1 cellular context compared by ENCODE assay signal in genomic region chr11:67239795-67240574, GRCh38.
TF ChIP-seq lines count a peak whose summit lies in the region.

No MANE protein-coding gene starts in this region.

TF ChIP-seq in HepG2, 621 proteins besides CTCF, POLR2A, EP300 and RAD21 (continued from another document and continues in another):
- peak; percentile 93 for TF ChIP-seq IKZF5 (CRISPR knock-in tag; IDR thresholded peaks at IDR 0.05)
- peak; percentile 63; the same call in 1 of the 2 replicates for TF ChIP-seq HOXD1 (CRISPR knock-in tag; IDR thresholded peaks at IDR 0.05)
- peak; percentile 16; the same call in 1 of the 2 replicates for TF ChIP-seq TFAP4 (IDR thresholded peaks at IDR 0.05; ENCODE audit: borderline replicate concordance, low read depth)
- peak; percentile 87 for TF ChIP-seq XRCC5 (optimal IDR thresholded peaks at IDR 0.05; ENCODE audit: low read length)
- TF ChIP-seq ZNF337 (CRISPR knock-in tag; IDR thresholded peaks at IDR 0.05; ENCODE audit: borderline replicate concordance, low read depth) = no peak
- TF ChIP-seq NR2F6 (IDR thresholded peaks at IDR 0.05) = peak; percentile 45; the same call in 1 of the 2 replicates
- peak; percentile 19; the same call in 1 of the 2 replicates for TF ChIP-seq NR2F6 (CRISPR knock-in tag; IDR thresholded peaks at IDR 0.05)
- TF ChIP-seq HNRNPK (IDR thresholded peaks at IDR 0.05; ENCODE audit: low read depth, low read length, poor library complexity, severe bottlenecking) = no peak
- TF ChIP-seq MZF1 (CRISPR knock-in tag; IDR thresholded peaks at IDR 0.05; ENCODE audit: borderline replicate concordance) = no peak
- peak; percentile 44; the same call in 1 of the 2 replicates for TF ChIP-seq ZNF263 (CRISPR knock-in tag; IDR thresholded peaks at IDR 0.05)
- 0 out of 2 replicates have a peak, but pooled peaks have one; percentile 31 for TF ChIP-seq ZNF839 (CRISPR knock-in tag; IDR thresholded peaks at IDR 0.05; ENCODE audit: borderline replicate concordance)
- no peak for TF ChIP-seq SNAI1 (CRISPR knock-in tag; IDR thresholded peaks at IDR 0.05; ENCODE audit: borderline replicate concordance)
- peak; percentile 29; the same call in 1 of the 2 replicates for TF ChIP-seq HCFC1 (IDR thresholded peaks at IDR 0.05; ENCODE audit: low read depth, low read length)
- no peak for TF ChIP-seq ZNF678 (CRISPR knock-in tag; IDR thresholded peaks at IDR 0.05)
- 0 out of 2 replicates have a peak, but pooled peaks have one; percentile 7 for TF ChIP-seq CEBPB (IDR thresholded peaks at IDR 0.05; ENCODE audit: borderline replicate concordance, low read depth, low read length)
- TF ChIP-seq ZNF670 (CRISPR knock-in tag; IDR thresholded peaks at IDR 0.05; ENCODE audit: borderline replicate concordance) = peak; percentile 72; the same call in 1 of the 2 replicates
- peak; percentile 68; the same call in 1 of the 2 replicates for TF ChIP-seq MAFG (CRISPR knock-in tag; IDR thresholded peaks at IDR 0.05)
- peak; percentile 33; the same call in 1 of the 2 replicates for TF ChIP-seq MAF1 (CRISPR knock-in tag; IDR thresholded peaks at IDR 0.05; ENCODE audit: borderline replicate concordance)
- TF ChIP-seq DDIT3 (CRISPR knock-in tag; IDR thresholded peaks at IDR 0.05) = 0 out of 2 replicates have a peak, but pooled peaks have one; percentile 37
- TF ChIP-seq NCOR1 (IDR thresholded peaks at IDR 0.05; ENCODE audit: borderline replicate concordance, low read length) = peak; percentile 29; the same call in 1 of the 2 replicates
- TF ChIP-seq FOXO1 (CRISPR knock-in tag; IDR thresholded peaks at IDR 0.05) = peak; percentile 73; the same call in 1 of the 2 replicates
- TF ChIP-seq NFYB (CRISPR knock-in tag; IDR thresholded peaks at IDR 0.05) = peak; percentile 66
- TF ChIP-seq CBX2 (IDR thresholded peaks at IDR 0.05; ENCODE audit: low read depth, low read length) = no peak
- no peak for TF ChIP-seq CBX2 (CRISPR knock-in tag; IDR thresholded peaks at IDR 0.05; ENCODE audit: low read depth)
- peak; percentile 71 for TF ChIP-seq NCOA2 (CRISPR knock-in tag; IDR thresholded peaks at IDR 0.05)
- TF ChIP-seq ZNF143 (CRISPR knock-in tag; IDR thresholded peaks at IDR 0.05) = peak; percentile 83
- TF ChIP-seq AGO2 (optimal IDR thresholded peaks at IDR 0.05; ENCODE audit: low read depth, low read length) = peak; percentile 82
- TF ChIP-seq TFDP2 (CRISPR knock-in tag; IDR thresholded peaks at IDR 0.05) = 0 out of 2 replicates have a peak, but pooled peaks have one; percentile 50
- no peak for TF ChIP-seq GABPA (IDR thresholded peaks at IDR 0.05; ENCODE audit: low read depth, low read length)
- peak; percentile 78 for TF ChIP-seq GABPA (CRISPR knock-in tag; IDR thresholded peaks at IDR 0.05; ENCODE audit: low read depth)
- TF ChIP-seq ZNF292 (CRISPR knock-in tag; IDR thresholded peaks at IDR 0.05; ENCODE audit: borderline replicate concordance, low read depth) = peak; percentile 74; the same call in 1 of the 2 replicates
- TF ChIP-seq ZBTB38 (CRISPR knock-in tag; IDR thresholded peaks at IDR 0.05) = 0 out of 2 replicates have a peak, but pooled peaks have one; percentile 42
- 0 out of 2 replicates have a peak, but pooled peaks have one; percentile 16 for TF ChIP-seq ZNF609 (CRISPR knock-in tag; IDR thresholded peaks at IDR 0.05; ENCODE audit: borderline replicate concordance)
- TF ChIP-seq HMG20B (CRISPR knock-in tag; conservative IDR thresholded peaks at IDR 0.05) = 0 out of 2 replicates have a peak, but pooled peaks have one; percentile 37
- no peak for TF ChIP-seq ATF5 (CRISPR knock-in tag; IDR thresholded peaks at IDR 0.05; ENCODE audit: low read depth)
- 0 out of 2 replicates have a peak, but pooled peaks have one; percentile 30 for TF ChIP-seq MLXIP (CRISPR knock-in tag; IDR thresholded peaks at IDR 0.05; ENCODE audit: borderline replicate concordance)
- 0 out of 2 replicates have a peak, but pooled peaks have one; percentile 73 for TF ChIP-seq ZNF572 (CRISPR knock-in tag; IDR thresholded peaks at IDR 0.05)
- peak; percentile 55 for TF ChIP-seq BCL6 (CRISPR knock-in tag; IDR thresholded peaks at IDR 0.05)
- peak; percentile 59 for TF ChIP-seq POGZ (CRISPR knock-in tag; IDR thresholded peaks at IDR 0.05)
- TF ChIP-seq CENPT (CRISPR knock-in tag; IDR thresholded peaks at IDR 0.05; ENCODE audit: low read depth) = no peak
- no peak for TF ChIP-seq ZNF235 (CRISPR knock-in tag; IDR thresholded peaks at IDR 0.05; ENCODE audit: borderline replicate concordance)
- TF ChIP-seq PCBP2 (optimal IDR thresholded peaks at IDR 0.05; ENCODE audit: low read depth, low read length, poor library complexity, severe bottlenecking) = no peak
- TF ChIP-seq ZNF138 (CRISPR knock-in tag; IDR thresholded peaks at IDR 0.05; ENCODE audit: low read depth) = no peak
- TF ChIP-seq TEAD3 (CRISPR knock-in tag; optimal IDR thresholded peaks at IDR 0.05; ENCODE audit: borderline replicate concordance) = peak; percentile 79
- TF ChIP-seq ZNF567 (CRISPR knock-in tag; IDR thresholded peaks at IDR 0.05; ENCODE audit: borderline replicate concordance) = 0 out of 2 replicates have a peak, but pooled peaks have one; percentile 72
- TF ChIP-seq ATF3 (CRISPR knock-in tag; IDR thresholded peaks at IDR 0.05) = peak; percentile 67; the same call in 1 of the 2 replicates
- peak; percentile 58; the same call in 1 of the 2 replicates for TF ChIP-seq ZNF136 (CRISPR knock-in tag; IDR thresholded peaks at IDR 0.05; ENCODE audit: low read depth)
- TF ChIP-seq MIER3 (CRISPR knock-in tag; IDR thresholded peaks at IDR 0.05; ENCODE audit: borderline replicate concordance) = peak; percentile 89; the same call in 1 of the 2 replicates
- 0 out of 2 replicates have a peak, but pooled peaks have one; percentile 49 for TF ChIP-seq NRL (CRISPR knock-in tag; IDR thresholded peaks at IDR 0.05; ENCODE audit: borderline replicate concordance)
- TF ChIP-seq SALL2 (CRISPR knock-in tag; IDR thresholded peaks at IDR 0.05) = no peak
- TF ChIP-seq GATAD1 (CRISPR knock-in tag; IDR thresholded peaks at IDR 0.05) = peak; percentile 69
- TF ChIP-seq CREB1 (IDR thresholded peaks at IDR 0.05) = peak; percentile 55
- TF ChIP-seq CREB1 (CRISPR knock-in tag; IDR thresholded peaks at IDR 0.05) = peak; percentile 74
